In genomic region chr3:124928333-124929202, GRCh38 we compare ENCODE assay signal across 8 cellular contexts. TPM values are rescaled to one million over a fixed set of nuclear protein-coding genes. Genes with fewer than 3 reads are reported as not detected.
DNase-seq lines count a peak whose midpoint lies in the region; ATAC-seq and TF ChIP-seq lines count a peak whose summit lies in the region.

No MANE protein-coding gene starts in this region.

- H3K4me1 ChIP-seq in DOHH2 (ENCODE audit: control insufficient read depth, low read length) = no peaks in the 10 kb centered on the region
- no peaks in the 10 kb centered on the region; a peak in 1 of 4 replicates for H3K4me1 ChIP-seq in SK-N-SH (ENCODE audit: control insufficient read depth in 1 of 2, insufficient read depth in 2 of 2, low read depth in 1 of 2, low read length in 1 of 2)
- H3K4me1 ChIP-seq in left ventricle myocardium inferior = peaks cover 3% of the 10 kb centered on the region

- H3K9me2 ChIP-seq in DOHH2 (replicated peaks; ENCODE audit: control insufficient read depth, low read length) (no peaks in the 10 kb centered on the region), SK-N-SH (no peaks in the 10 kb centered on the region)

- no peak overlapping the region for H3K27ac ChIP-seq in DOHH2 (ENCODE audit: low read depth, low read length)
- no peak overlapping the region for H3K27ac ChIP-seq in SK-N-SH (ENCODE audit: low read depth in 2 of 2, low read length in 1 of 2)
- no peak overlapping the region for H3K27ac ChIP-seq in left ventricle myocardium inferior (replicated peaks)

- H3F3A ChIP-seq in DOHH2 (ENCODE audit: control insufficient read depth, insufficient read depth) = no peaks in the 10 kb centered on the region
- no peaks in the 10 kb centered on the region for H3F3A ChIP-seq in SK-N-SH (replicated peaks; ENCODE audit: insufficient read depth)

- H3K9me3 Mint-ChIP-seq in activated naive CD4-positive, alpha-beta T cell treated with anti-CD3 and anti-CD28 coated beads, Interleukin-2, amount 50 U/mL, for 72 hours = no peaks in the 10 kb centered on the region

- 12% methylated on average over 4 of the region's 4 CpGs for WGBS in SK-N-SH (ENCODE audit: low lambda C conversion rate)

- H3K79me2 ChIP-seq in DOHH2 (ENCODE audit: control insufficient read depth, low read length) = no peaks in the 10 kb centered on the region
- no peaks in the 10 kb centered on the region for H3K79me2 ChIP-seq in SK-N-SH (ENCODE audit: insufficient read depth)

- H3K9ac ChIP-seq in SK-N-SH = no peak overlapping the region

- intact Hi-C loops in left ventricle myocardium inferior (cut with micrococcal nuclease) = loop anchor here (10.0 kb wide), 1 partner anchor 236 kb away; no protein-coding TSS in a partner anchor

- H3K27ac Mint-ChIP-seq in activated naive CD4-positive, alpha-beta T cell treated with anti-CD3 and anti-CD28 coated beads, Interleukin-2, amount 50 U/mL, for 72 hours = no peak overlapping the region

- peak; percentile 80 for TF ChIP-seq RAD21 in SK-N-SH (IDR thresholded peaks at IDR 0.05; ENCODE audit: low read length)

- ATAC-seq in activated naive CD4-positive, alpha-beta T cell treated with anti-CD3 and anti-CD28 coated beads, Interleukin-2, amount 50 U/mL, for 72 hours = peak; percentile 46 to 64
- ATAC-seq in GM18868 (IDR thresholded peaks at IDR 0.05; ENCODE audit: unreplicated experiment) (no peak), HG03159 (IDR thresholded peaks at IDR 0.05; ENCODE audit: unreplicated experiment) (no peak)

- H3K36me3 Mint-ChIP-seq in activated naive CD4-positive, alpha-beta T cell treated with anti-CD3 and anti-CD28 coated beads, Interleukin-2, amount 50 U/mL, for 72 hours = no peaks in the 10 kb centered on the region

- H3K4me2 ChIP-seq in DOHH2 (ENCODE audit: low read length) (no peak overlapping the region), SK-N-SH (no peak overlapping the region)

- POLR2A ChIA-PET in SK-N-SH (lab: Yijun Ruan, JAX) = no interaction called here

- H3K4me3 ChIP-seq in DOHH2 (ENCODE audit: low read length) (no peak overlapping the region), SK-N-SH (ENCODE audit: low read depth in 2 of 2, low read length in 1 of 2) (peak overlapping the region in 1 of 2 experiments; percentile 48; a peak in 1 of 4 replicates), left ventricle myocardium inferior (no peak overlapping the region), skeletal muscle cell (ENCODE audit: low read depth, low read length) (no peak overlapping the region)

- H4K20me1 ChIP-seq in DOHH2 (ENCODE audit: control insufficient read depth, insufficient read depth, low read depth, low read length) = no peaks in the 10 kb centered on the region
- no peaks in the 10 kb centered on the region for H4K20me1 ChIP-seq in SK-N-SH (ENCODE audit: insufficient read depth)

- no peak for TF ChIP-seq EP300 in SK-N-SH (IDR thresholded peaks at IDR 0.05; ENCODE audit: borderline replicate concordance in 1 of 2, low read depth in 1 of 2, low read length in 1 of 2)

- H2AFZ ChIP-seq in SK-N-SH (ENCODE audit: low read depth) = peak overlapping the region; percentile 18; the same call in 1 of the 2 replicates

- CTCF ChIA-PET in SK-N-SH (lab: Yijun Ruan, JAX) = interaction anchor here (0.6 to 4.9 kb wide), 17 partner anchors 9 to 656 kb away, joined by 3 to 33 read pairs (median 3); no protein-coding TSS in a partner anchor

- TF ChIP-seq CTCF in DOHH2 (IDR thresholded peaks at IDR 0.05; ENCODE audit: low read depth, low read length, poor library complexity, severe bottlenecking) (peak; percentile 78), SK-N-SH (IDR thresholded peaks at IDR 0.05) (peak; percentile 90), left ventricle myocardium inferior (IDR thresholded peaks at IDR 0.05; ENCODE audit: borderline replicate concordance) (peak; percentile 84)

- H3K9me3 ChIP-seq in DOHH2 (ENCODE audit: control insufficient read depth, insufficient read depth, low read length) (no peaks in the 10 kb centered on the region), SK-N-SH (no peaks in the 10 kb centered on the region), left ventricle myocardium inferior (replicated peaks) (no peaks in the 10 kb centered on the region)

- DNase-seq in M059J (ENCODE audit: low read depth) (peak; percentile 78), SK-N-SH (peak; percentile 39), left ventricle myocardium inferior (peak; percentile 56), skeletal muscle cell (ENCODE audit: low read depth) (peak; percentile 24)
- peak in 1 of 2 donors; percentile 58 for DNase-seq in activated naive CD4-positive, alpha-beta T cell treated with anti-CD3 and anti-CD28 coated beads, Interleukin-2, amount 50 U/mL, for 72 hours (ENCODE audit: low spot score in 2 of 2)

- H3K36me3 ChIP-seq in DOHH2 (ENCODE audit: control insufficient read depth, low read length) = no peaks in the 10 kb centered on the region
- H3K36me3 ChIP-seq in SK-N-SH (replicated peaks in 1 of 2; ENCODE audit: control insufficient read depth in 1 of 2, insufficient read depth in 2 of 2, low read length in 1 of 2) = no peaks in the 10 kb centered on the region
- no peaks in the 10 kb centered on the region for H3K36me3 ChIP-seq in left ventricle myocardium inferior

- peaks cover 6% of the 10 kb centered on the region; the same call in 1 of the 2 replicates for H3K27me3 ChIP-seq in DOHH2 (ENCODE audit: control insufficient read depth, low read length)
- H3K27me3 ChIP-seq in SK-N-SH (ENCODE audit: insufficient read depth) = no peaks in the 10 kb centered on the region
- no peaks in the 10 kb centered on the region for H3K27me3 ChIP-seq in left ventricle myocardium inferior (ENCODE audit: low read depth)

TF ChIP-seq in SK-N-SH, 30 proteins besides CTCF, POLR2A, EP300 and RAD21:
- peak; percentile 89 for TF ChIP-seq SMC3 (IDR thresholded peaks at IDR 0.05; ENCODE audit: low read depth, low read length)
- no peak for TF ChIP-seq TEAD4 (IDR thresholded peaks at IDR 0.05; ENCODE audit: borderline replicate concordance, insufficient read depth)

RNA-seq across cellular contexts. Expression of gene MUC13, which starts 6.0 kb away (rescaled TPM):
- 0.20 TPM in 1 of 2 replicates, not detected in the other for total RNA-seq in M059J (2014; rRNA removed; shearing (Covaris generic))
- not detected in 2 replicates for polyA plus RNA-seq in SK-N-SH (2012; rRNA removed)
- not detected in 2 replicates for polyA plus RNA-seq in SK-N-SH (2012; cell fraction: cytosol; rRNA removed)
- polyA plus RNA-seq in SK-N-SH (2012; cell fraction: nucleus; rRNA removed) = 0.10 TPM in 1 of 2 replicates, not detected in the other
- not detected for total RNA-seq in activated naive CD4-positive, alpha-beta T cell treated with anti-CD3 and anti-CD28 coated beads, Interleukin-2, amount 50 U/mL, for 72 hours
- total RNA-seq in left ventricle myocardium inferior = 0.08 TPM

RNA-seq across cellular contexts. Expression of gene ITGB5, which starts 41.4 kb away (rescaled TPM):
- total RNA-seq in M059J (2014; rRNA removed; shearing (Covaris generic)) = 182 and 224 TPM in 2 replicates
- polyA plus RNA-seq in SK-N-SH (2012; rRNA removed) = 328 and 481 TPM in 2 replicates
- polyA plus RNA-seq in SK-N-SH (2012; cell fraction: cytosol; rRNA removed) = 217 and 321 TPM in 2 replicates
- 338 and 344 TPM in 2 replicates for polyA plus RNA-seq in SK-N-SH (2012; cell fraction: nucleus; rRNA removed)
- 1 to 10 TPM in 1 of 2 donors, under 1 TPM in 1; 0.37 to 1.5 TPM for total RNA-seq in activated naive CD4-positive, alpha-beta T cell treated with anti-CD3 and anti-CD28 coated beads, Interleukin-2, amount 50 U/mL, for 72 hours
- total RNA-seq in left ventricle myocardium inferior = 122 TPM

Comparison
In these comparisons a context has a peak if more than half of its experiments do, and no peak if none do; other contexts are left out.
1. ATAC-seq: peak in activated naive CD4-positive, alpha-beta T cell treated with anti-CD3 and anti-CD28 coated beads, Interleukin-2, amount 50 U/mL, for 72 hours (2 of 2); none in GM18868 (single experiment) and HG03159 (single experiment).
2. RNA of gene ITGB5, which starts 41.4 kb away (total RNA-seq): 182 to 224 TPM in M059J and 122 TPM in left ventricle myocardium inferior (single experiment); 0.37 to 1.5 TPM in activated naive CD4-positive, alpha-beta T cell treated with anti-CD3 and anti-CD28 coated beads, Interleukin-2, amount 50 U/mL, for 72 hours; every median in the first group is over 10 times any median in the second.
3. Peak in every context shown above with its lines, with median percentiles within 50 percentile points of each other: CTCF ChIP-seq.